Comparison of ENCODE assay signal across 10 cellular contexts in genomic region chr10:48885376-48885775, GRCh38. TPM values are rescaled to one million over a fixed set of nuclear protein-coding genes. Genes with fewer than 3 reads are reported as not detected.
DNase-seq lines count a peak whose midpoint lies in the region; ATAC-seq and TF ChIP-seq lines count a peak whose summit lies in the region.
"Had no signal": no experiment of that assay in that cellular context is flagged by ENCODE, and none has a peak within 500 bp of the region (broad histone marks: within the 10 kb centered on the region; RNA-seq: fewer than 3 reads in every experiment).

No MANE protein-coding gene starts in this region.

- H3K4me3 ChIP-seq in LNCaP clone FGC (ENCODE audit: low read depth, low read length) (no peak overlapping the region), neural cell (ENCODE audit: low read length) (no peak overlapping the region)
- H3K4me3 ChIP-seq: thyroid gland had no signal

- no peaks in the 10 kb centered on the region for H3F3A ChIP-seq in neural cell (ENCODE audit: insufficient read depth, low read length, poor library complexity, severe bottlenecking)

- no peaks in the 10 kb centered on the region for H3K4me1 Mint-ChIP-seq in chondrocyte (ENCODE audit: low read depth)
- no peaks in the 10 kb centered on the region for H3K4me1 Mint-ChIP-seq in CD4-positive, alpha-beta T cell (ENCODE audit: low read depth)

- no peaks in the 10 kb centered on the region for H3K79me2 ChIP-seq in neural cell (replicated peaks; ENCODE audit: insufficient read depth, low read length)

- H2AFZ ChIP-seq in neural cell (ENCODE audit: low read depth, low read length): no peak overlapping the region

- no peaks in the 10 kb centered on the region for H3K9me3 Mint-ChIP-seq in chondrocyte (ENCODE audit: low read depth)
- no peaks in the 10 kb centered on the region for H3K9me3 Mint-ChIP-seq in CD4-positive, alpha-beta T cell
- H3K9me3 Mint-ChIP-seq: activated T-cell treated with anti-CD3 and anti-CD28 coated beads, Interleukin-2, amount 50 U/mL, for 24 hours had no signal

- peak; percentile 84 for TF ChIP-seq RAD21 in neural cell (conservative IDR thresholded peaks at IDR 0.05)

- POLR2A ChIA-PET in CD4-positive, alpha-beta T cell (lab: Charles Lee): no interaction called here

- TF ChIP-seq CTCF in LNCaP clone FGC (IDR thresholded peaks at IDR 0.05; ENCODE audit: control insufficient read depth, extremely low read depth, insufficient read depth) (peak; percentile 94), chondrocyte (IDR thresholded peaks at IDR 0.05) (peak; percentile 46), neural cell (IDR thresholded peaks at IDR 0.05; ENCODE audit: poor library complexity, severe bottlenecking) (peak; percentile 78)
- no peak for TF ChIP-seq CTCF in CD4-positive, alpha-beta T cell (IDR thresholded peaks at IDR 0.05)

- no peak overlapping the region for H3K4me3 Mint-ChIP-seq in chondrocyte (ENCODE audit: unreplicated experiment)
- no peak overlapping the region for H3K4me3 Mint-ChIP-seq in CD4-positive, alpha-beta T cell
- H3K4me3 Mint-ChIP-seq: activated T-cell treated with anti-CD3 and anti-CD28 coated beads, Interleukin-2, amount 50 U/mL, for 24 hours had no signal

- H3K9me3 ChIP-seq in neural cell (ENCODE audit: low read length): no peaks in the 10 kb centered on the region
- no peaks in the 10 kb centered on the region for H3K9me3 ChIP-seq in CD4-positive, alpha-beta T cell (ENCODE audit: control insufficient read depth, low read length)
- H3K9me3 ChIP-seq: thyroid gland had no signal

- H3K36me3 Mint-ChIP-seq in chondrocyte (ENCODE audit: low read depth): no peaks in the 10 kb centered on the region
- H3K36me3 Mint-ChIP-seq in CD4-positive, alpha-beta T cell (ENCODE audit: low read depth): no peaks in the 10 kb centered on the region

- no peak for TF ChIP-seq EP300 in neural cell (conservative IDR thresholded peaks at IDR 0.05; ENCODE audit: poor library complexity, severe bottlenecking)

- CTCF ChIA-PET in CD4-positive, alpha-beta T cell (lab: Charles Lee): no interaction called here

- no peak overlapping the region for H3K27ac ChIP-seq in neural cell (ENCODE audit: low read length)
- H3K27ac ChIP-seq in CD4-positive, alpha-beta T cell (ENCODE audit: low read depth, low read length): no peak overlapping the region
- H3K27ac ChIP-seq: thyroid gland had no signal

- H4K20me1 ChIP-seq in neural cell (ENCODE audit: insufficient read depth): no peaks in the 10 kb centered on the region

- H3K27me3 Mint-ChIP-seq in chondrocyte (ENCODE audit: low read depth): peaks cover 6% of the 10 kb centered on the region
- H3K27me3 Mint-ChIP-seq in CD4-positive, alpha-beta T cell: no peaks in the 10 kb centered on the region

- no peak for ATAC-seq in CD4-positive, alpha-beta T cell (ENCODE audit: poor library complexity)
- ATAC-seq in GM18867 (IDR thresholded peaks at IDR 0.05; ENCODE audit: unreplicated experiment): no peak

- H3K9ac ChIP-seq in neural cell (ENCODE audit: low read length): no peak overlapping the region

- H3K4me2 ChIP-seq in neural cell (ENCODE audit: low read length): no peak overlapping the region

- H3K27me3 ChIP-seq in neural cell (ENCODE audit: insufficient read depth, low read depth, low read length): no peaks in the 10 kb centered on the region
- H3K27me3 ChIP-seq in CD4-positive, alpha-beta T cell (ENCODE audit: control insufficient read depth, insufficient read depth, low read length): no peaks in the 10 kb centered on the region
- H3K27me3 ChIP-seq: thyroid gland had no signal

- H3K9me2 ChIP-seq in neural cell (ENCODE audit: insufficient read depth, low read length): no peaks in the 10 kb centered on the region

- DNase-seq in DMS 273 (lab: John Stamatoyannopoulos, UW; ENCODE audit: unreplicated experiment) (peak; percentile 30), DMS 273 treated with DMSO at 0.1 percent for 48 hours (lab: John Stamatoyannopoulos, UW) (no peak), LNCaP clone FGC (ENCODE audit: low read depth) (no peak), chondrocyte (ENCODE audit: low spot score) (no peak)
- DNase-seq in CD4-positive, alpha-beta T cell: no peak
- no peak for DNase-seq in effector CD8-positive, alpha-beta T cell (lab: John Stamatoyannopoulos, UW)
- DNase-seq: activated T-cell treated with anti-CD3 and anti-CD28 coated beads, Interleukin-2, amount 50 U/mL, for 24 hours; thyroid gland had no signal

- intact Hi-C loops in CD4-positive, alpha-beta T cell (cut with DNase I, micrococcal nuclease): no loop called here

- no peak overlapping the region for H3K27ac Mint-ChIP-seq in chondrocyte (ENCODE audit: unreplicated experiment)
- no peak overlapping the region for H3K27ac Mint-ChIP-seq in CD4-positive, alpha-beta T cell
- H3K27ac Mint-ChIP-seq: activated T-cell treated with anti-CD3 and anti-CD28 coated beads, Interleukin-2, amount 50 U/mL, for 24 hours had no signal

- H3K36me3 ChIP-seq in neural cell (ENCODE audit: insufficient read depth, low read length): no peaks in the 10 kb centered on the region
- H3K36me3 ChIP-seq: thyroid gland had no signal

TF ChIP-seq in neural cell, 6 proteins besides CTCF, POLR2A, EP300 and RAD21:
- TF ChIP-seq POLR2AphosphoS5 (IDR thresholded peaks at IDR 0.05) (no peak), EZH2 (IDR thresholded peaks at IDR 0.05; ENCODE audit: borderline replicate concordance, insufficient read depth, low read length, poor library complexity, severe bottlenecking) (no peak), SMC3 (conservative IDR thresholded peaks at IDR 0.05; ENCODE audit: poor library complexity) (peak; percentile 85)

RNA-seq across cellular contexts. Expression of gene LRRC18, which starts 54.3 kb away (rescaled TPM):
- total RNA-seq in chondrocyte: not detected in 3 replicates
- not detected in 2 replicates for polyA plus RNA-seq in neural cell
- not detected in 2 replicates for polyA minus RNA-seq in neural cell
- not detected for total RNA-seq in CD4-positive, alpha-beta T cell
- total RNA-seq: thyroid gland had no signal
